In the genomic region with DNA sequence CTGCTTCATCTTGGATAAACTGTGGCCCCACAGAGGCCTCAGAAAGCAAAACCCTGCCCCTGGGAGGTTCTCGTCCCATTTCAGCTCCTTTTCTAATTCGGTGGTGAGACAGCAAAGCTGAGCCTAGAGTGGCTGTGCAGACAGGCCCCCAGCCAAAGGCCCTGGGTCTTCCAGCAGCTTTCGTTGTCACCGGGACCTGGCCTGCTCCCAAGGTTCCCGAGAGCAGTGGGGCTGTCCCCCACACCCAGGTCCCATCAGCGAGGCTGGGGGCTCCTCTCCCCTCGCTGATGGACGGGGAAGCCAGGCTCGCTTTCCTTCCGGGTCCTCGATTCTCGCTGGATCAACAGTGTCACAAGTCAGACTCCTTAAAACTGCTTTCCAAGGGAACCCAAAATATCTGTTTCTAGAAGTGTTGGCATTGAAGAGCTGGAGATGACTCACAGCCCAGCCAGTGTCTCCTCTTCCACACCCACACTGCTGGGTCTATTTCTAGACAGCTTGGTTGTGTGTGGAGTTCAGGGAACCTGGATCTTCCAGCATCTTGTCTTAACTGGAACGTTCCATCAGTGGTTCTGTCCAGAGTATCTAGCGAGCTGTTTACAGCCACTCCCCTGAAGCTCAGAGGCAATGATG, we compare ENCODE assay signal across 16 cellular contexts. TPM values are rescaled to one million over a fixed set of nuclear protein-coding genes. Genes with fewer than 3 reads are reported as not detected.
DNase-seq lines count a peak whose midpoint lies in the region; ATAC-seq and TF ChIP-seq lines count a peak whose summit lies in the region.
"Had no signal": no experiment of that assay in that cellular context is flagged by ENCODE, and none has a peak within 500 bp of the region (broad histone marks: within the 10 kb centered on the region; RNA-seq: fewer than 3 reads in every experiment).

No MANE protein-coding gene starts in this region.

- POLR2A ChIA-PET in CD8-positive, alpha-beta memory T cell (lab: Charles Lee): no interaction called here

- no peak for ATAC-seq in activated T-cell treated with anti-CD3 and anti-CD28 coated beads, Interleukin-2, amount 50 U/mL, for 72 hours (replicated peaks in 1 of 2)
- no peak for ATAC-seq in activated naive CD4-positive, alpha-beta T cell treated with anti-CD3 and anti-CD28 coated beads, Interleukin-2, amount 50 U/mL, for 72 hours
- ATAC-seq: activated CD4-positive, CD25-positive, alpha-beta regulatory T cell treated with anti-CD3 and anti-CD28 coated beads, Interleukin-2, amount 50 U/mL, for 24 hours; activated T-helper 17 cell treated with anti-CD3 and anti-CD28 coated beads, Interleukin-2, amount 50 U/mL, for 72 hours had no signal

- TF ChIP-seq CTCF in epithelial cell of esophagus (IDR thresholded peaks at IDR 0.05; ENCODE audit: insufficient read depth, low read depth, low read length, missing control alignments): no peak

- H3K36me3 Mint-ChIP-seq in CD8-positive, alpha-beta memory T cell: peaks cover 0 to 2% (median 0%) of the 10 kb centered on the region in 3 donors
- no peaks in the 10 kb centered on the region for H3K36me3 Mint-ChIP-seq in activated T-cell treated with anti-CD3 and anti-CD28 coated beads, Interleukin-2, amount 50 U/mL, for 72 hours (ENCODE audit: insufficient read depth in 2 of 2)
- no peaks in the 10 kb centered on the region for H3K36me3 Mint-ChIP-seq in activated naive CD4-positive, alpha-beta T cell treated with anti-CD3 and anti-CD28 coated beads, Interleukin-2, amount 50 U/mL, for 72 hours
- H3K36me3 Mint-ChIP-seq: IgD-negative memory B cell had no signal

- peak overlapping the region; percentile 0 for H3K9ac ChIP-seq in NT2/D1 (ENCODE audit: insufficient read length, low read depth)

- H3K4me1 Mint-ChIP-seq in CD8-positive, alpha-beta memory T cell: no peaks in the 10 kb centered on the region
- H3K4me1 Mint-ChIP-seq in activated T-cell treated with anti-CD3 and anti-CD28 coated beads, Interleukin-2, amount 50 U/mL, for 72 hours (ENCODE audit: low read depth): no peaks in the 10 kb centered on the region
- H3K4me1 Mint-ChIP-seq: activated T-helper 17 cell treated with anti-CD3 and anti-CD28 coated beads, Interleukin-2, amount 50 U/mL, for 72 hours; IgD-negative memory B cell had no signal

- H3K9me3 Mint-ChIP-seq in CD8-positive, alpha-beta memory T cell: no peaks in the 10 kb centered on the region
- no peaks in the 10 kb centered on the region for H3K9me3 Mint-ChIP-seq in activated T-cell treated with anti-CD3 and anti-CD28 coated beads, Interleukin-2, amount 50 U/mL, for 72 hours
- no peaks in the 10 kb centered on the region for H3K9me3 Mint-ChIP-seq in activated naive CD4-positive, alpha-beta T cell treated with anti-CD3 and anti-CD28 coated beads, Interleukin-2, amount 50 U/mL, for 72 hours
- H3K9me3 Mint-ChIP-seq: activated T-helper 17 cell treated with anti-CD3 and anti-CD28 coated beads, Interleukin-2, amount 50 U/mL, for 72 hours; IgD-negative memory B cell had no signal

- no peak overlapping the region for H3K4me3 Mint-ChIP-seq in CD8-positive, alpha-beta memory T cell
- no peak overlapping the region for H3K4me3 Mint-ChIP-seq in activated T-cell treated with anti-CD3 and anti-CD28 coated beads, Interleukin-2, amount 50 U/mL, for 72 hours
- H3K4me3 Mint-ChIP-seq: activated T-helper 17 cell treated with anti-CD3 and anti-CD28 coated beads, Interleukin-2, amount 50 U/mL, for 72 hours had no signal

- peak in 1 of 5 donors; percentile 39 for DNase-seq in CD8-positive, alpha-beta memory T cell
- no peak for DNase-seq in NT2/D1 (ENCODE audit: low read depth, low spot score)
- DNase-seq in epithelial cell of esophagus (ENCODE audit: low read depth): peak; percentile 54
- peak; percentile 71 for DNase-seq in posterior vena cava (ENCODE audit: low spot score)
- no peak for DNase-seq in NCI-H187 (lab: John Stamatoyannopoulos, UW)
- DNase-seq in activated T-cell treated with anti-CD3 and anti-CD28 coated beads, Interleukin-2, amount 50 U/mL, for 72 hours: no peak
- DNase-seq in activated naive CD4-positive, alpha-beta T cell treated with anti-CD3 and anti-CD28 coated beads, Interleukin-2, amount 50 U/mL, for 72 hours (ENCODE audit: low spot score in 2 of 2): no peak
- DNase-seq in activated T-cell treated with anti-CD3 and anti-CD28 coated beads, Interleukin-2, amount 50 U/mL, for 48 hours: no peak
- DNase-seq: GOT3, NCI-H2227 treated with DMSO at 0.1 percent for 48 hours, retina, trophoblast cell had no signal

- intact Hi-C loops in posterior vena cava (cut with DNase I): no loop called here

- no peaks in the 10 kb centered on the region for H3K27me3 ChIP-seq in CD8-positive, alpha-beta memory T cell (ENCODE audit: insufficient read depth, low read length, poor library complexity, severe bottlenecking)
- H3K27me3 ChIP-seq in NT2/D1 (ENCODE audit: insufficient read depth, insufficient read length): no peaks in the 10 kb centered on the region

- no peaks in the 10 kb centered on the region for H3K4me1 ChIP-seq in CD8-positive, alpha-beta memory T cell (ENCODE audit: insufficient read depth, low read length)
- H3K4me1 ChIP-seq in NT2/D1 (ENCODE audit: insufficient read depth, insufficient read length): peaks cover 24% of the 10 kb centered on the region

- H3K27me3 Mint-ChIP-seq in CD8-positive, alpha-beta memory T cell: peaks cover 2 to 11% of the 10 kb centered on the region in 2 donors
- H3K27me3 Mint-ChIP-seq in activated T-cell treated with anti-CD3 and anti-CD28 coated beads, Interleukin-2, amount 50 U/mL, for 72 hours (ENCODE audit: low read depth): peaks cover 15% of the 10 kb centered on the region

- CTCF ChIA-PET in CD8-positive, alpha-beta memory T cell (lab: Charles Lee): interaction anchor here (0.7 kb wide), 1 partner anchor 32 kb away, joined by 3 read pairs; no protein-coding TSS in a partner anchor

- no peak overlapping the region for H3K4me3 ChIP-seq in CD8-positive, alpha-beta memory T cell (ENCODE audit: low read length)
- H3K4me3 ChIP-seq in NT2/D1 (ENCODE audit: insufficient read length, low read depth): no peak overlapping the region
- no peak overlapping the region for H3K4me3 ChIP-seq in epithelial cell of esophagus (ENCODE audit: low read length)
- H3K4me3 ChIP-seq: coronary artery had no signal

- H3K27ac Mint-ChIP-seq in CD8-positive, alpha-beta memory T cell: no peak overlapping the region
- H3K27ac Mint-ChIP-seq in activated T-cell treated with anti-CD3 and anti-CD28 coated beads, Interleukin-2, amount 50 U/mL, for 72 hours: no peak overlapping the region
- no peak overlapping the region for H3K27ac Mint-ChIP-seq in activated naive CD4-positive, alpha-beta T cell treated with anti-CD3 and anti-CD28 coated beads, Interleukin-2, amount 50 U/mL, for 72 hours
- H3K27ac Mint-ChIP-seq: activated T-helper 17 cell treated with anti-CD3 and anti-CD28 coated beads, Interleukin-2, amount 50 U/mL, for 72 hours; IgD-negative memory B cell had no signal

- H3K27ac ChIP-seq in CD8-positive, alpha-beta memory T cell (ENCODE audit: low read depth, low read length): peak overlapping the region; percentile 3
- H3K27ac ChIP-seq: coronary artery had no signal

- no peaks in the 10 kb centered on the region for H3K36me3 ChIP-seq in CD8-positive, alpha-beta memory T cell (ENCODE audit: insufficient read depth, low read length)
- H3K36me3 ChIP-seq in NT2/D1 (ENCODE audit: insufficient read depth, insufficient read length, low read length): no peaks in the 10 kb centered on the region

- no peaks in the 10 kb centered on the region for H3K9me3 ChIP-seq in CD8-positive, alpha-beta memory T cell (ENCODE audit: low read length)
- 0 out of 2 replicates have a peak, but pooled peaks cover 5% of the 10 kb centered on the region for H3K9me3 ChIP-seq in NT2/D1 (ENCODE audit: insufficient read depth, low read length)

RNA-seq across cellular contexts. Expression of gene RRP1, which starts 35.0 kb away (rescaled TPM):
- total RNA-seq in CD8-positive, alpha-beta memory T cell: 10 to 100 TPM; 87.4 to 93.4 TPM
- 21.8 TPM for polyA plus RNA-seq in CD8-positive, alpha-beta memory T cell
- total RNA-seq in posterior vena cava: 10 to 100 TPM; 10.7 to 14.3 TPM
- total RNA-seq in activated T-cell treated with anti-CD3 and anti-CD28 coated beads, Interleukin-2, amount 50 U/mL, for 72 hours: 10 to 100 TPM; 30.3 to 41.9 TPM
- 10 to 100 TPM; 29.9 to 54.1 TPM for total RNA-seq in activated naive CD4-positive, alpha-beta T cell treated with anti-CD3 and anti-CD28 coated beads, Interleukin-2, amount 50 U/mL, for 72 hours

RNA-seq across cellular contexts. Expression of gene AGPAT3, which starts 40.7 kb away (rescaled TPM):
- total RNA-seq in CD8-positive, alpha-beta memory T cell: 10 to 100 TPM; 66.5 to 69.3 TPM
- polyA plus RNA-seq in CD8-positive, alpha-beta memory T cell: 15.9 TPM
- total RNA-seq in posterior vena cava: 10 to 100 TPM; 35.3 to 43.2 TPM
- total RNA-seq in activated T-cell treated with anti-CD3 and anti-CD28 coated beads, Interleukin-2, amount 50 U/mL, for 72 hours: 10 to 100 TPM; 86.1 to 87.1 TPM
- total RNA-seq in activated naive CD4-positive, alpha-beta T cell treated with anti-CD3 and anti-CD28 coated beads, Interleukin-2, amount 50 U/mL, for 72 hours: 100 to 1,000 TPM in 1 of 2 donors, 10 to 100 TPM in 1; 21.2 to 109 TPM

RNA-seq across cellular contexts. Expression of gene CSTB, which starts 48.3 kb away (rescaled TPM):
- 10 to 100 TPM; 48.0 to 48.4 TPM for total RNA-seq in CD8-positive, alpha-beta memory T cell
- polyA plus RNA-seq in CD8-positive, alpha-beta memory T cell: 79.1 TPM
- 10 to 100 TPM; 29.0 to 48.6 TPM for total RNA-seq in posterior vena cava
- total RNA-seq in activated T-cell treated with anti-CD3 and anti-CD28 coated beads, Interleukin-2, amount 50 U/mL, for 72 hours: 10 to 100 TPM; 30.7 to 32.3 TPM
- 10 to 100 TPM; 19.8 to 36.7 TPM for total RNA-seq in activated naive CD4-positive, alpha-beta T cell treated with anti-CD3 and anti-CD28 coated beads, Interleukin-2, amount 50 U/mL, for 72 hours

Comparison
In these comparisons a context has a peak if more than half of its experiments do, and no peak if none do; other contexts are left out.
1. DNase-seq: peak in epithelial cell of esophagus (single experiment) and posterior vena cava (single experiment); none in NT2/D1 (single experiment), NCI-H187 (0 of 2), activated T-cell treated with anti-CD3 and anti-CD28 coated beads, Interleukin-2, amount 50 U/mL, for 72 hours (0 of 2), activated naive CD4-positive, alpha-beta T cell treated with anti-CD3 and anti-CD28 coated beads, Interleukin-2, amount 50 U/mL, for 72 hours (0 of 2) and activated T-cell treated with anti-CD3 and anti-CD28 coated beads, Interleukin-2, amount 50 U/mL, for 48 hours (0 of 2).